In the genomic region with DNA sequence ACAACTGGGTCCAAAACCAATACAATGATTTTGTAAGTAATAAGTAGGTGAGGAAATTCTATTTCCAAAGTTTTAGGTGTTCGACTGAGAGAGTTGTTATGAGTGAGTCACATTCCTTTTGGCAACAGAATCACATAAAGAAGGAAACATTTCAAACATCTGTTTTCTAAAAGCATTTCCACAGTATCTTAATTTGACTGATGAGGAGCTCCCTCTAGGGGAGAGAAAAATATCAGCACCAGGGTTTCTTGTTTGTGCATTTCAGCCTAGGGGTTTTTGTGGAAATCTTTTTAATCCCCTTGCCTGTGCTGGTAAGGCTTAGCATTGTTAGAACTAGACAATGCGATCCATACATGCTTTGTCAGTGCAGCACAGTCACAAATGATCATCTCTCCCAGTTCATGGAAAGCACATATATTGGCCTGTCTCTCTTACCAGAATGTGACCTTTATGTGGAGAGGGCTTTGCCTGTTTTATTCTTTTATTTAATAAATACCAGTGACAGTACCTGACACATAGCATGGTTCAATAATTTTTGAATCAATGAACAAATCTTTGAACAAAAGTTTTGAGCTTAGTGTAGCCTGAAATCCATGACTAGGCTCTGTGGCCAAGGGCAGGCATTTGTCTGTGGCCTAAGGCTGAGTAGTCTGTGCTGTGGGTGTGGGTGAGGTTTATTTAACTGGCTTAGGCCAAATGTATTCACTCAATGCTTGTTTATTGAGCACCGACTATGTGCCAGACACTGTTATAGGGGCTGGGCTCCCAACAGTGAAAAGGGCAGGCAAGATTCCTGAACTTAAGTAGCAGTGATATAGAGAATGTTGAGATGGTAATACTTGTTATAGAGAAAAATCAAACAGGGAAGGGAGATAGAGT, we compare ENCODE assay signal across 8 cellular contexts. TPM values are rescaled to one million over a fixed set of nuclear protein-coding genes. Genes with fewer than 3 reads are reported as not detected.
DNase-seq lines count a peak whose midpoint lies in the region; ATAC-seq and TF ChIP-seq lines count a peak whose summit lies in the region.

No MANE protein-coding gene starts in this region.

- no peaks in the 10 kb centered on the region for H3K36me3 Mint-ChIP-seq in activated naive CD4-positive, alpha-beta T cell treated with anti-CD3 and anti-CD28 coated beads, Interleukin-2, amount 10 ng/mL, durations not matched to agents 7 days and 5 days
- no peaks in the 10 kb centered on the region for H3K36me3 Mint-ChIP-seq in neural crest cell (ENCODE audit: low read depth)

- H3K27me3 ChIP-seq in esophagus squamous epithelium: peaks cover 0 to 74% (median 1%) of the 10 kb centered on the region in 4 donors
- H3K27me3 ChIP-seq in effector memory CD4-positive, alpha-beta T cell (replicated peaks; ENCODE audit: control insufficient read depth, insufficient read depth, low read length, poor library complexity, severe bottlenecking): no peaks in the 10 kb centered on the region

- intact Hi-C loops in esophagus squamous epithelium (cut with DNase I): no loop called here

- ATAC-seq in GM19397 (IDR thresholded peaks at IDR 0.05; ENCODE audit: unreplicated experiment): no peak

- TF ChIP-seq POLR2A in esophagus squamous epithelium (IDR thresholded peaks at IDR 0.05): no peak

- H3K4me1 ChIP-seq in esophagus squamous epithelium: peaks cover 0 to 8% (median 0%) of the 10 kb centered on the region in 3 donors
- no peaks in the 10 kb centered on the region for H3K4me1 ChIP-seq in effector memory CD4-positive, alpha-beta T cell (ENCODE audit: control insufficient read depth, insufficient read depth, low read length, poor library complexity, severe bottlenecking)

- no peak overlapping the region for H3K4me3 Mint-ChIP-seq in activated naive CD4-positive, alpha-beta T cell treated with anti-CD3 and anti-CD28 coated beads, Interleukin-2, amount 10 ng/mL, durations not matched to agents 7 days and 5 days
- no peak overlapping the region for H3K4me3 Mint-ChIP-seq in neural crest cell

- H3K4me1 Mint-ChIP-seq in activated naive CD4-positive, alpha-beta T cell treated with anti-CD3 and anti-CD28 coated beads, Interleukin-2, amount 10 ng/mL, durations not matched to agents 7 days and 5 days: peaks cover 42% of the 10 kb centered on the region
- peaks cover 29% of the 10 kb centered on the region for H3K4me1 Mint-ChIP-seq in neural crest cell

- no peak overlapping the region for H3K27ac Mint-ChIP-seq in activated naive CD4-positive, alpha-beta T cell treated with anti-CD3 and anti-CD28 coated beads, Interleukin-2, amount 10 ng/mL, durations not matched to agents 7 days and 5 days
- H3K27ac Mint-ChIP-seq in neural crest cell (ENCODE audit: unreplicated experiment): no peak overlapping the region

- TF ChIP-seq CTCF in esophagus squamous epithelium (IDR thresholded peaks at IDR 0.05): peak; percentile 54 to 80 (median 72)
- peak; percentile 87 for TF ChIP-seq CTCF in neural crest cell (conservative IDR thresholded peaks at IDR 0.05)

- no peak overlapping the region for H3K4me3 ChIP-seq in esophagus squamous epithelium
- no peak overlapping the region for H3K4me3 ChIP-seq in effector memory CD4-positive, alpha-beta T cell (ENCODE audit: insufficient read depth, low read depth, low read length, poor library complexity, severe bottlenecking)

- H3K9me3 ChIP-seq in esophagus squamous epithelium: no peaks in the 10 kb centered on the region
- no peaks in the 10 kb centered on the region for H3K9me3 ChIP-seq in effector memory CD4-positive, alpha-beta T cell (ENCODE audit: control insufficient read depth, low read length)

- CTCF ChIA-PET in activated naive CD4-positive, alpha-beta T cell treated with anti-CD3 and anti-CD28 coated beads, Interleukin-2, amount 10 ng/mL, durations not matched to agents 7 days and 5 days (lab: Charles Lee): interaction anchor here (0.7 to 4.3 kb wide), 6 partner anchors 8 to 298 kb away, joined by 3 to 53 read pairs (median 8); no protein-coding TSS in a partner anchor

- no peaks in the 10 kb centered on the region for H3K36me3 ChIP-seq in esophagus squamous epithelium
- H3K36me3 ChIP-seq in effector memory CD4-positive, alpha-beta T cell (ENCODE audit: control insufficient read depth, insufficient read depth, low read length): no peaks in the 10 kb centered on the region

- 14 to 22% methylated on average over 3 of the region's 3 CpGs for WGBS in esophagus squamous epithelium, 2 donors

- no peak overlapping the region for H3K27ac ChIP-seq in esophagus squamous epithelium
- H3K27ac ChIP-seq in effector memory CD4-positive, alpha-beta T cell (ENCODE audit: insufficient read depth, low read length, poor library complexity, severe bottlenecking): no peak overlapping the region

- H3K27me3 Mint-ChIP-seq in activated naive CD4-positive, alpha-beta T cell treated with anti-CD3 and anti-CD28 coated beads, Interleukin-2, amount 10 ng/mL, durations not matched to agents 7 days and 5 days: peaks cover 13% of the 10 kb centered on the region
- peaks cover 48% of the 10 kb centered on the region for H3K27me3 Mint-ChIP-seq in neural crest cell (ENCODE audit: low read depth)

- peak; percentile 33 for DNase-seq in activated naive CD4-positive, alpha-beta T cell treated with anti-CD3 and anti-CD28 coated beads, Interleukin-2, amount 10 ng/mL, durations not matched to agents 7 days and 5 days
- DNase-seq in activated naive CD4-positive, alpha-beta T cell treated with anti-CD3 and anti-CD28 coated beads, Interleukin-2, amount 50 U/mL, for 16 hours: no peak
- peak; percentile 74 for DNase-seq in LHCN-M2 (ENCODE audit: low read depth)
- DNase-seq in SKM-1 treated with dmso at 0.1 percent for 144 hours (lab: John Stamatoyannopoulos, UW; ENCODE audit: unreplicated experiment): peak; percentile 37
- DNase-seq in esophagus squamous epithelium (lab: John Stamatoyannopoulos, UW): no peak
- peak; percentile 45 for DNase-seq in neural crest cell (ENCODE audit: low read depth, low spot score)
- no peak for DNase-seq in effector memory CD4-positive, alpha-beta T cell

- H3K9me3 Mint-ChIP-seq in activated naive CD4-positive, alpha-beta T cell treated with anti-CD3 and anti-CD28 coated beads, Interleukin-2, amount 10 ng/mL, durations not matched to agents 7 days and 5 days: no peaks in the 10 kb centered on the region
- no peaks in the 10 kb centered on the region for H3K9me3 Mint-ChIP-seq in neural crest cell

RNA-seq across cellular contexts. Expression of gene IQCF6, which starts 21.1 kb away (rescaled TPM):
- total RNA-seq in LHCN-M2 (2014; rRNA removed) (not detected in 2 replicates), esophagus squamous epithelium (not detected), neural crest cell (not detected in 2 replicates)
- polyA plus RNA-seq in LHCN-M2 (2012): not detected

Comparison
In these comparisons a context has a peak if more than half of its experiments do, and no peak if none do; other contexts are left out.
1. DNase-seq: peak in activated naive CD4-positive, alpha-beta T cell treated with anti-CD3 and anti-CD28 coated beads, Interleukin-2, amount 10 ng/mL, durations not matched to agents 7 days and 5 days (single experiment), LHCN-M2 (single experiment), SKM-1 treated with dmso at 0.1 percent for 144 hours (single experiment) and neural crest cell (single experiment); none in activated naive CD4-positive, alpha-beta T cell treated with anti-CD3 and anti-CD28 coated beads, Interleukin-2, amount 50 U/mL, for 16 hours (single experiment), esophagus squamous epithelium (single experiment) and effector memory CD4-positive, alpha-beta T cell (0 of 3).